15 cellular contexts compared by ENCODE assay signal in genomic region chr21:44917446-44918106, GRCh38. TPM values are rescaled to one million over a fixed set of nuclear protein-coding genes. Genes with fewer than 3 reads are reported as not detected.
DNase-seq lines count a peak whose midpoint lies in the region; ATAC-seq, FAIRE-seq and TF ChIP-seq lines count a peak whose summit lies in the region.
"Had no signal": no experiment of that assay in that cellular context is flagged by ENCODE, and none has a peak within 500 bp of the region (broad histone marks: within the 10 kb centered on the region; RNA-seq: fewer than 3 reads in every experiment).

No MANE protein-coding gene starts in this region.

- H3K27me3 Mint-ChIP-seq in activated CD4-positive, alpha-beta T cell treated with anti-CD3 and anti-CD28 coated beads, Interleukin-2, amount 10 ng/mL, durations not matched to agents 7 days and 5 days: no peaks in the 10 kb centered on the region
- H3K27me3 Mint-ChIP-seq in natural killer cell treated with Interleukin-12 subunit alpha and Interleukin-12 subunit beta and Interleukin-15 and Interleukin-18, amount 100 ng/mL, for 72 hours: no peaks in the 10 kb centered on the region

- H3K36me3 Mint-ChIP-seq in activated CD4-positive, alpha-beta T cell treated with anti-CD3 and anti-CD28 coated beads, Interleukin-2, amount 10 ng/mL, durations not matched to agents 7 days and 5 days (ENCODE audit: low read depth): peaks cover 44% of the 10 kb centered on the region
- H3K36me3 Mint-ChIP-seq in natural killer cell treated with Interleukin-12 subunit alpha and Interleukin-12 subunit beta and Interleukin-15 and Interleukin-18, amount 100 ng/mL, for 72 hours: peaks cover 11% of the 10 kb centered on the region

- POLR2A ChIA-PET in activated CD4-positive, alpha-beta T cell treated with anti-CD3 and anti-CD28 coated beads, Interleukin-2, amount 10 ng/mL, durations not matched to agents 7 days and 5 days (lab: Charles Lee): interaction anchor here (0.7 kb wide), 1 partner anchor 10 kb away, joined by 3 read pairs; no protein-coding TSS in a partner anchor
- POLR2A ChIA-PET in PC-3 (lab: Charles Lee; ENCODE audit: unreplicated experiment) (no interaction called here), K562 (lab: Yijun Ruan, JAX) (interaction anchor here (0.8 to 1.9 kb wide), 3 partner anchors 10 to 112 kb away, joined by 3 to 7 read pairs (median 5); no protein-coding TSS in a partner anchor)

- H3K36me3 ChIP-seq in PC-3 (ENCODE audit: low read depth, low read length) (no peaks in the 10 kb centered on the region), K562 (ENCODE audit: control insufficient read depth, insufficient read depth, low read length) (no peaks in the 10 kb centered on the region)

- H3K27me3 ChIP-seq in PC-3 (ENCODE audit: low read length) (no peaks in the 10 kb centered on the region), K562 (ENCODE audit: control insufficient read depth in 2 of 2, insufficient read depth in 2 of 2, low read length in 2 of 2) (peaks cover 26 to 50% of the 10 kb centered on the region in 2 experiments)
- H3K27me3 ChIP-seq: testis had no signal

- H3K4me2 ChIP-seq in PC-3 (ENCODE audit: low read length) (peak overlapping the region; percentile 34), K562 (ENCODE audit: insufficient read depth, low read length) (no peak overlapping the region)

- peaks cover 50% of the 10 kb centered on the region for H3K4me1 ChIP-seq in PC-3 (ENCODE audit: insufficient read depth, low read length)
- H3K4me1 ChIP-seq in K562 (replicated peaks in 1 of 2; ENCODE audit: control insufficient read depth in 2 of 2, insufficient read depth in 2 of 2, low read length in 2 of 2): peaks cover 0 to 40% of the 10 kb centered on the region in 2 experiments; a peak in 2 of 5 replicates
- H3K4me1 ChIP-seq: testis had no signal

- DNase-seq in activated CD4-positive, alpha-beta T cell treated with anti-CD3 and anti-CD28 coated beads, Interleukin-2, amount 10 ng/mL, durations not matched to agents 7 days and 5 days: no peak
- DNase-seq in activated CD4-positive, alpha-beta T cell treated with anti-CD3 and anti-CD28 coated beads, Interleukin-2, amount 50 U/mL, for 48 hours: no peak
- DNase-seq in PC-3 (no peak), K562 (ENCODE audit: extremely low read depth in 1 of 4, low spot score in 3 of 4) (no peak)
- no peak for DNase-seq in natural killer cell treated with Interleukin-12 subunit alpha and Interleukin-12 subunit beta and Interleukin-15 and Interleukin-18, amount 100 ng/mL, for 72 hours (ENCODE audit: low spot score)
- DNase-seq: activated CD4-positive, CD25-positive, alpha-beta regulatory T cell; activated gamma-delta T cell; NCI-H1092; NCI-H2171 treated with DMSO at 0.1 percent for 48 hours; testis had no signal

- no peaks in the 10 kb centered on the region for H3K9me1 ChIP-seq in K562 (ENCODE audit: control insufficient read depth, insufficient read depth, low read length)

- peaks cover 71% of the 10 kb centered on the region for H3K4me1 Mint-ChIP-seq in activated CD4-positive, alpha-beta T cell treated with anti-CD3 and anti-CD28 coated beads, Interleukin-2, amount 10 ng/mL, durations not matched to agents 7 days and 5 days
- peaks cover 63 to 65% of the 10 kb centered on the region in 2 donors for H3K4me1 Mint-ChIP-seq in natural killer cell treated with Interleukin-12 subunit alpha and Interleukin-12 subunit beta and Interleukin-15 and Interleukin-18, amount 100 ng/mL, for 72 hours (ENCODE audit: low read depth in 2 of 2)

- H3K79me2 ChIP-seq in PC-3 (ENCODE audit: low read length) (peaks cover 21% of the 10 kb centered on the region), K562 (ENCODE audit: control insufficient read depth, insufficient read depth, low read length) (no peaks in the 10 kb centered on the region)

- H3K9ac ChIP-seq in PC-3 (ENCODE audit: low read length): peak overlapping the region; percentile 31
- no peak overlapping the region for H3K9ac ChIP-seq in K562 (ENCODE audit: insufficient read depth in 1 of 2, low read depth in 2 of 2, low read length in 2 of 2)

- no peaks in the 10 kb centered on the region for H3K9me2 ChIP-seq in PC-3 (replicated peaks; ENCODE audit: low read length)

- TF ChIP-seq RAD21 in K562 (CRISPR knock-in tag; conservative IDR thresholded peaks at IDR 0.05 in 1 of 2, IDR thresholded peaks at IDR 0.05 in 1 of 2): no peak

- ATAC-seq in PC-3: no peak
- ATAC-seq in K562: no peak
- ATAC-seq in natural killer cell treated with Interleukin-12 subunit alpha and Interleukin-12 subunit beta and Interleukin-15 and Interleukin-18, amount 100 ng/mL, for 72 hours: no peak
- ATAC-seq in HG02870 (IDR thresholded peaks at IDR 0.05; ENCODE audit: unreplicated experiment): no peak
- ATAC-seq in GM18867 (IDR thresholded peaks at IDR 0.05; ENCODE audit: unreplicated experiment): no peak
- no peak for ATAC-seq in HG02763 (IDR thresholded peaks at IDR 0.05; ENCODE audit: unreplicated experiment)
- ATAC-seq: A549, heart left ventricle had no signal

- H3K4me3 Mint-ChIP-seq in activated CD4-positive, alpha-beta T cell treated with anti-CD3 and anti-CD28 coated beads, Interleukin-2, amount 10 ng/mL, durations not matched to agents 7 days and 5 days: peak overlapping the region; percentile 99
- peak overlapping the region; percentile 98 for H3K4me3 Mint-ChIP-seq in natural killer cell treated with Interleukin-12 subunit alpha and Interleukin-12 subunit beta and Interleukin-15 and Interleukin-18, amount 100 ng/mL, for 72 hours

- no peaks in the 10 kb centered on the region for H4K20me1 ChIP-seq in PC-3 (ENCODE audit: low read length)
- 0 out of 2 replicates have a peak, but pooled peaks cover 3% of the 10 kb centered on the region for H4K20me1 ChIP-seq in K562 (replicated peaks; ENCODE audit: control insufficient read depth, insufficient read depth, low read length)

- TF ChIP-seq CTCF in PC-3 (conservative IDR thresholded peaks at IDR 0.05; ENCODE audit: low read depth, low read length): no peak
- TF ChIP-seq CTCF in K562 (IDR thresholded peaks at IDR 0.05 in 2 of 3, conservative IDR thresholded peaks at IDR 0.05 in 1 of 3; ENCODE audit: insufficient read depth in 2 of 3, low read depth in 1 of 3, low read length in 3 of 3): no peak

- H2AFZ ChIP-seq in PC-3 (ENCODE audit: low read length): no peak overlapping the region
- H2AFZ ChIP-seq in K562 (ENCODE audit: low read depth, low read length): no peak overlapping the region

- CTCF ChIA-PET in activated CD4-positive, alpha-beta T cell treated with anti-CD3 and anti-CD28 coated beads, Interleukin-2, amount 10 ng/mL, durations not matched to agents 7 days and 5 days (lab: Charles Lee): interaction anchor here (1.1 to 1.8 kb wide), 4 partner anchors 9 to 16 kb away, joined by 3 to 6 read pairs (median 5); no protein-coding TSS in a partner anchor
- CTCF ChIA-PET in PC-3 (lab: Charles Lee): no interaction called here
- CTCF ChIA-PET in K562 (lab: Yijun Ruan, JAX; ENCODE audit: low intra/inter-chr PET ratio): no interaction called here

- peak overlapping the region; percentile 73 for H3K27ac ChIP-seq in PC-3 (ENCODE audit: low read length)
- H3K27ac ChIP-seq in K562 (ENCODE audit: extremely low read depth, low read depth, low read length): no peak overlapping the region
- H3K27ac ChIP-seq: testis had no signal

- H3K4me3 ChIP-seq in PC-3 (ENCODE audit: low read length): no peak overlapping the region; the same call in 1 of the 2 replicates
- no peak overlapping the region for H3K4me3 ChIP-seq in K562
- H3K4me3 ChIP-seq: A549, testis had no signal

- H3K27ac Mint-ChIP-seq in activated CD4-positive, alpha-beta T cell treated with anti-CD3 and anti-CD28 coated beads, Interleukin-2, amount 10 ng/mL, durations not matched to agents 7 days and 5 days: peak overlapping the region; percentile 85
- peak overlapping the region; percentile 88 to 90 for H3K27ac Mint-ChIP-seq in natural killer cell treated with Interleukin-12 subunit alpha and Interleukin-12 subunit beta and Interleukin-15 and Interleukin-18, amount 100 ng/mL, for 72 hours

- intact Hi-C loops in PC-3 (cut with micrococcal nuclease) (loop anchor here (1.0 to 2.0 kb wide), 2 partner anchors 8 to 13 kb away; no protein-coding TSS in a partner anchor), K562 (cut with micrococcal nuclease) (no loop called here)

- in situ Hi-C loops in K562 (cut with MboI): no loop called here

- BruUV-seq in PC-3 (replicated peaks; lab: Mats Ljungman, UMichigan) (TSS peak; percentile 29), K562 (replicated peaks; lab: Mats Ljungman, UMichigan) (no TSS peak)

- no peak for TF ChIP-seq EP300 in K562 (IDR thresholded peaks at IDR 0.05; ENCODE audit: low read length)

- H3K9me3 Mint-ChIP-seq in activated CD4-positive, alpha-beta T cell treated with anti-CD3 and anti-CD28 coated beads, Interleukin-2, amount 10 ng/mL, durations not matched to agents 7 days and 5 days: no peaks in the 10 kb centered on the region
- no peaks in the 10 kb centered on the region for H3K9me3 Mint-ChIP-seq in natural killer cell treated with Interleukin-12 subunit alpha and Interleukin-12 subunit beta and Interleukin-15 and Interleukin-18, amount 100 ng/mL, for 72 hours

- H3F3A ChIP-seq in PC-3 (ENCODE audit: low read length, unreplicated experiment): peaks cover 10% of the 10 kb centered on the region

- FAIRE-seq in K562 (lab: Jason Lieb, UNC): no peak
- FAIRE-seq: A549 had no signal

- TF ChIP-seq POLR2A in K562 (conservative IDR thresholded peaks at IDR 0.05): no peak

- 18% methylated on average over 15 of the region's 15 CpGs for WGBS in K562 (ENCODE audit: insufficient coverage, low coverage, missing lambda C conversion rate)

- no peaks in the 10 kb centered on the region for H3K9me3 ChIP-seq in PC-3 (ENCODE audit: low read length)
- H3K9me3 ChIP-seq in K562 (replicated peaks; ENCODE audit: control insufficient read depth, insufficient read depth, low read depth, low read length): no peaks in the 10 kb centered on the region
- H3K9me3 ChIP-seq: A549, heart left ventricle, testis had no signal

RNA-seq across cellular contexts. Expression of gene ITGB2, which starts 3.1 kb away (rescaled TPM):
- total RNA-seq in activated CD4-positive, alpha-beta T cell treated with anti-CD3 and anti-CD28 coated beads, Interleukin-2, amount 10 ng/mL, durations not matched to agents 7 days and 5 days: 100 to 1,000 TPM; 439 to 500 TPM
- total RNA-seq in PC-3 (2014; rRNA removed) (45.1 and 45.7 TPM in 2 replicates), K562 (2014; rRNA removed) (0.78 and 1.0 TPM in 2 replicates), K562 (2014; rRNA removed; fragmentation: Illumina TruSeq; extraction: Trizol) (0.07 and 0.22 TPM in 2 replicates), K562 (2015; rRNA removed; fragmentation: Illumina TruSeq; extraction: Trizol) (0.49 and 0.51 TPM in 2 replicates), K562 (2021) (1.2 and 1.3 TPM in 2 replicates)
- total RNA-seq in K562 (2011; cell fraction: chromatin; rRNA removed; ENCODE audit: low replicate concordance): 0.69 and 1.4 TPM in 2 replicates
- 1.0 and 1.3 TPM in 2 replicates for total RNA-seq in K562 (2011; cell fraction: nucleolus; rRNA removed)
- 0.23 and 0.29 TPM in 2 replicates for total RNA-seq in K562 (2011; cell fraction: nucleoplasm; rRNA removed)
- polyA plus RNA-seq in K562 (2011; rRNA removed) (0.20 and 1.6 TPM in 2 replicates), K562 (2014; fragmentation: Illumina TruSeq; extraction: Trizol) (0.24 and 0.25 TPM in 2 replicates), K562 (2014; fragmentation: Nextera tagmentation; extraction: Ambion mirVana) (not detected), K562 (2014; rRNA removed) (0.57 and 0.60 TPM in 2 replicates)
- polyA plus RNA-seq in K562 (2011; cell fraction: cytosol; rRNA removed): 0.33 and 1.3 TPM in 2 replicates
- polyA plus RNA-seq in K562 (2011; cell fraction: nucleus; rRNA removed): 2.0 and 3.1 TPM in 2 replicates
- 0.77 and 5.1 TPM in 2 replicates for polyA plus RNA-seq in K562 (2012)
- 0.04 and 0.57 TPM in 2 replicates for polyA minus RNA-seq in K562 (2011; rRNA and poly(A)+ RNA removed)
- 1.0 and 4.8 TPM in 2 replicates for polyA minus RNA-seq in K562 (2011; cell fraction: cytosol; rRNA and poly(A)+ RNA removed)
- polyA minus RNA-seq in K562 (2011; cell fraction: nucleus; rRNA and poly(A)+ RNA removed): 0.27 and 1.8 TPM in 2 replicates
- total RNA-seq in natural killer cell treated with Interleukin-12 subunit alpha and Interleukin-12 subunit beta and Interleukin-15 and Interleukin-18, amount 100 ng/mL, for 72 hours: 1,000 to 10,000 TPM in 1 of 2 donors, 100 to 1,000 TPM in 1; 448 to 1,246 TPM

RNA-seq across cellular contexts. Expression of gene SLX9, which starts 22.3 kb away (rescaled TPM):
- total RNA-seq in activated CD4-positive, alpha-beta T cell treated with anti-CD3 and anti-CD28 coated beads, Interleukin-2, amount 10 ng/mL, durations not matched to agents 7 days and 5 days: 10 to 100 TPM; 32.7 to 39.8 TPM
- 80.1 and 94.9 TPM in 2 replicates for total RNA-seq in PC-3 (2014; rRNA removed)
- total RNA-seq in K562 (2011; cell fraction: chromatin; rRNA removed; ENCODE audit: low replicate concordance): 18.9 and 29.0 TPM in 2 replicates
- 22.8 and 25.7 TPM in 2 replicates for total RNA-seq in K562 (2011; cell fraction: nucleolus; rRNA removed)
- total RNA-seq in K562 (2011; cell fraction: nucleoplasm; rRNA removed): 14.8 and 16.0 TPM in 2 replicates
- 65.2 and 66.8 TPM in 2 replicates for total RNA-seq in K562 (2014; rRNA removed)
- total RNA-seq in K562 (2014; rRNA removed; fragmentation: Illumina TruSeq; extraction: Trizol): 11.2 and 14.8 TPM in 2 replicates
- 18.5 and 20.3 TPM in 2 replicates for total RNA-seq in K562 (2015; rRNA removed; fragmentation: Illumina TruSeq; extraction: Trizol)
- total RNA-seq in K562 (2021): 71.2 and 75.5 TPM in 2 replicates
- polyA plus RNA-seq in K562 (2011; rRNA removed): 13.5 and 16.5 TPM in 2 replicates
- polyA plus RNA-seq in K562 (2011; cell fraction: cytosol; rRNA removed): 14.3 and 38.6 TPM in 2 replicates
- 10.2 and 19.3 TPM in 2 replicates for polyA plus RNA-seq in K562 (2011; cell fraction: nucleus; rRNA removed)
- 34.2 and 36.9 TPM in 2 replicates for polyA plus RNA-seq in K562 (2012)
- 8.2 and 18.9 TPM in 2 replicates for polyA plus RNA-seq in K562 (2014; fragmentation: Illumina TruSeq; extraction: Trizol)
- polyA plus RNA-seq in K562 (2014; fragmentation: Nextera tagmentation; extraction: Ambion mirVana): 1 to 10 TPM; 1.2 to 1.8 TPM
- 54.4 and 60.2 TPM in 2 replicates for polyA plus RNA-seq in K562 (2014; rRNA removed)
- 16.0 and 22.8 TPM in 2 replicates for polyA minus RNA-seq in K562 (2011; rRNA and poly(A)+ RNA removed)
- polyA minus RNA-seq in K562 (2011; cell fraction: cytosol; rRNA and poly(A)+ RNA removed): 25.3 and 31.3 TPM in 2 replicates
- 3.8 and 5.3 TPM in 2 replicates for polyA minus RNA-seq in K562 (2011; cell fraction: nucleus; rRNA and poly(A)+ RNA removed)
- total RNA-seq in natural killer cell treated with Interleukin-12 subunit alpha and Interleukin-12 subunit beta and Interleukin-15 and Interleukin-18, amount 100 ng/mL, for 72 hours: 10 to 100 TPM; 43.5 to 83.6 TPM

RNA-seq across cellular contexts. Expression of gene PTTG1IP, which starts 44.1 kb away (rescaled TPM):
- 10 to 100 TPM; 70.2 to 79.9 TPM for total RNA-seq in activated CD4-positive, alpha-beta T cell treated with anti-CD3 and anti-CD28 coated beads, Interleukin-2, amount 10 ng/mL, durations not matched to agents 7 days and 5 days
- total RNA-seq in PC-3 (2014; rRNA removed) (330 and 455 TPM in 2 replicates), K562 (2014; rRNA removed) (85.4 and 97.6 TPM in 2 replicates), K562 (2014; rRNA removed; fragmentation: Illumina TruSeq; extraction: Trizol) (65.7 and 66.2 TPM in 2 replicates), K562 (2015; rRNA removed; fragmentation: Illumina TruSeq; extraction: Trizol) (92.9 and 98.7 TPM in 2 replicates), K562 (2021) (99.3 and 99.5 TPM in 2 replicates)
- 109 and 139 TPM in 2 replicates for total RNA-seq in K562 (2011; cell fraction: chromatin; rRNA removed; ENCODE audit: low replicate concordance)
- 131 and 151 TPM in 2 replicates for total RNA-seq in K562 (2011; cell fraction: nucleolus; rRNA removed)
- total RNA-seq in K562 (2011; cell fraction: nucleoplasm; rRNA removed): 146 and 174 TPM in 2 replicates
- polyA plus RNA-seq in K562 (2011; rRNA removed) (92.4 and 138 TPM in 2 replicates), K562 (2014; fragmentation: Illumina TruSeq; extraction: Trizol) (77.0 and 77.8 TPM in 2 replicates), K562 (2014; fragmentation: Nextera tagmentation; extraction: Ambion mirVana) (1 to 10 TPM; 5.0 to 9.2 TPM), K562 (2014; rRNA removed) (82.4 and 86.9 TPM in 2 replicates)
- polyA plus RNA-seq in K562 (2011; cell fraction: cytosol; rRNA removed): 79.9 and 115 TPM in 2 replicates
- 69.1 and 123 TPM in 2 replicates for polyA plus RNA-seq in K562 (2011; cell fraction: nucleus; rRNA removed)
- 77.4 and 167 TPM in 2 replicates for polyA plus RNA-seq in K562 (2012)
- polyA minus RNA-seq in K562 (2011; rRNA and poly(A)+ RNA removed): 54.1 and 70.2 TPM in 2 replicates
- 69.1 and 114 TPM in 2 replicates for polyA minus RNA-seq in K562 (2011; cell fraction: cytosol; rRNA and poly(A)+ RNA removed)
- polyA minus RNA-seq in K562 (2011; cell fraction: nucleus; rRNA and poly(A)+ RNA removed): 17.4 and 40.2 TPM in 2 replicates
- 10 to 100 TPM; 69.4 to 81.7 TPM for total RNA-seq in natural killer cell treated with Interleukin-12 subunit alpha and Interleukin-12 subunit beta and Interleukin-15 and Interleukin-18, amount 100 ng/mL, for 72 hours

Comparison
In these comparisons a context has a peak if more than half of its experiments do, and no peak if none do; other contexts are left out.
1. RNA of gene ITGB2, which starts 3.1 kb away (total RNA-seq): 448 to 1,246 TPM in natural killer cell treated with Interleukin-12 subunit alpha and Interleukin-12 subunit beta and Interleukin-15 and Interleukin-18, amount 100 ng/mL, for 72 hours, 439 to 500 TPM in activated CD4-positive, alpha-beta T cell treated with anti-CD3 and anti-CD28 coated beads, Interleukin-2, amount 10 ng/mL, durations not matched to agents 7 days and 5 days and 45.1 to 45.7 TPM in PC-3; 0.07 to 1.4 TPM in K562; every median in the first group is over 10 times any median in the second.